18 cellular contexts compared by ENCODE assay signal in genomic region chr2:23585218-23585945, GRCh38.
DNase-seq lines count a peak whose midpoint lies in the region; ATAC-seq and TF ChIP-seq lines count a peak whose summit lies in the region.
"Had no signal": no experiment of that assay in that cellular context is flagged by ENCODE, and none has a peak within 500 bp of the region (broad histone marks: within the 10 kb centered on the region; RNA-seq: fewer than 3 reads in every experiment).

No MANE protein-coding gene starts in this region.

- H3K4me1 ChIP-seq in HEK293 (ENCODE audit: control insufficient read depth, insufficient read depth, low read length): 0 out of 2 replicates have a peak, but pooled peaks cover 2% of the 10 kb centered on the region
- peaks cover 0 to 61% (median 17%) of the 10 kb centered on the region in 3 donors for H3K4me1 ChIP-seq in gastroesophageal sphincter
- H3K4me1 ChIP-seq in stomach: peaks cover 0 to 40% (median 9%) of the 10 kb centered on the region in 4 donors

- DNase-seq in NCI-H82 (lab: John Stamatoyannopoulos, UW) (peak; percentile 99), stomach (no peak), RKO (ENCODE audit: low spot score) (no peak), erythroblast (lab: John Stamatoyannopoulos, UW) (no peak)
- no peak for DNase-seq in effector CD8-positive, alpha-beta T cell (lab: John Stamatoyannopoulos, UW)
- DNase-seq: activated effector memory CD4-positive, alpha-beta T cell treated with Interleukin-2 at 50 U/mL for 16 hours; AML-193; body of pancreas; endodermal cell; immature natural killer cell; mesendoderm; NCI-H2029 treated with DMSO at 0.1 percent for 48 hours; stimulated activated naive CD8-positive, alpha-beta T cell treated with anti-CD3 and anti-CD28 coated beads, Interleukin-15, amount 100 ng/mL, for 72 hours had no signal

- H3K27me3 ChIP-seq in gastroesophageal sphincter (no peaks in the 10 kb centered on the region), stomach (no peaks in the 10 kb centered on the region)
- H3K27me3 ChIP-seq: body of pancreas had no signal

- no peak overlapping the region for H3K4me3 ChIP-seq in HEK293 (ENCODE audit: low read depth, low read length)
- H3K4me3 ChIP-seq in gastroesophageal sphincter: no peak overlapping the region
- H3K4me3 ChIP-seq in stomach: no peak overlapping the region
- H3K4me3 ChIP-seq: body of pancreas, GM12878, smooth muscle cell had no signal

- 62 to 64% methylated on average over 5 to 14 of the region's 15 CpGs for WGBS in gastroesophageal sphincter (ENCODE audit: low coverage in 1 of 2), 2 donors
- WGBS in stomach, 5 donors: 63 to 79% (median 72%) methylated on average over 15 of the region's 15 CpGs

- no peak for TF ChIP-seq EP300 in gastroesophageal sphincter (IDR thresholded peaks at IDR 0.05)
- no peak for TF ChIP-seq EP300 in stomach (IDR thresholded peaks at IDR 0.05)

- no peak for ATAC-seq in gastroesophageal sphincter
- no peak for ATAC-seq in GM18519 (IDR thresholded peaks at IDR 0.05; ENCODE audit: low FRiP score, unreplicated experiment)
- ATAC-seq: body of pancreas; GM12878; stimulated activated naive CD8-positive, alpha-beta T cell treated with anti-CD3 and anti-CD28 coated beads, Interleukin-15, amount 100 ng/mL, for 72 hours had no signal

- H3K36me3 ChIP-seq in HEK293 (ENCODE audit: control insufficient read depth in 2 of 2, insufficient read depth in 1 of 2, low read length in 2 of 2): no peaks in the 10 kb centered on the region
- no peaks in the 10 kb centered on the region for H3K36me3 ChIP-seq in gastroesophageal sphincter
- no peaks in the 10 kb centered on the region for H3K36me3 ChIP-seq in stomach

- CTCF ChIA-PET in HEK293 (lab: Yijun Ruan, JAX): interaction anchor here (1.5 to 2.0 kb wide), 2 partner anchors 10 to 18 kb away, joined by 3 to 5 read pairs; no protein-coding TSS in a partner anchor

- POLR2A ChIA-PET in HEK293 (lab: Yijun Ruan, JAX): interaction anchor here (0.7 kb wide), 1 partner anchor 10 kb away, joined by 4 read pairs; no protein-coding TSS in a partner anchor

- no peaks in the 10 kb centered on the region for H3K9me3 ChIP-seq in HEK293 (ENCODE audit: control insufficient read depth, insufficient read depth, low read depth, low read length)
- H3K9me3 ChIP-seq in gastroesophageal sphincter: no peaks in the 10 kb centered on the region
- H3K9me3 ChIP-seq in stomach: no peaks in the 10 kb centered on the region
- H3K9me3 ChIP-seq: body of pancreas had no signal

- TF ChIP-seq POLR2A in gastroesophageal sphincter (IDR thresholded peaks at IDR 0.05) (no peak), stomach (IDR thresholded peaks at IDR 0.05) (no peak), erythroblast (IDR thresholded peaks at IDR 0.05; ENCODE audit: low read length) (no peak)

- H3K27ac ChIP-seq in HEK293 (ENCODE audit: extremely low read depth, low read depth, low read length) (no peak overlapping the region), gastroesophageal sphincter (peak overlapping the region; percentile 32 to 88 (median 83)), stomach (peak overlapping the region in 4 of 5 donors; percentile 7 to 91 (median 65))
- H3K27ac ChIP-seq: body of pancreas had no signal

- TF ChIP-seq CTCF in HEK293 (tag by site-specific recombination; IDR thresholded peaks at IDR 0.05) (no peak), gastroesophageal sphincter (IDR thresholded peaks at IDR 0.05) (no peak), stomach (IDR thresholded peaks at IDR 0.05) (no peak)

- intact Hi-C loops in stomach (cut with DNase I; ENCODE audit: low total_unique reads): no loop called here

TF ChIP-seq in HEK293, 187 proteins besides CTCF, POLR2A, EP300 and RAD21:
- TF ChIP-seq ZNF677 (tag by site-specific recombination; IDR thresholded peaks at IDR 0.05) (no peak), ZNF26 (tag by site-specific recombination; IDR thresholded peaks at IDR 0.05) (no peak), ZNF24 (tag by site-specific recombination; IDR thresholded peaks at IDR 0.05) (no peak), ZNF398 (tag by site-specific recombination; IDR thresholded peaks at IDR 0.05) (0 out of 2 replicates have a peak, but pooled peaks have one; percentile 16)
